In genomic region chr5:27242258-27242626, GRCh38 we compare ENCODE assay signal across 18 cellular contexts.
DNase-seq lines count a peak whose midpoint lies in the region; ATAC-seq lines count a peak whose summit lies in the region.
"Had no signal": no experiment of that assay in that cellular context is flagged by ENCODE, and none has a peak within 500 bp of the region (broad histone marks: within the 10 kb centered on the region; RNA-seq: fewer than 3 reads in every experiment).

No MANE protein-coding gene starts in this region.

- H3K27ac Mint-ChIP-seq in stimulated activated memory B cell treated with anti-CD40 and anti-IgM and Interleukin-4, amounts not matched to agents 10 μg/mL and 1 μg/mL and 100 μg/mL, for 72 hours, result no peak overlapping the region
- no peak overlapping the region for H3K27ac Mint-ChIP-seq in stimulated activated naive CD8-positive, alpha-beta T cell treated with anti-CD3 and anti-CD28 coated beads, Interleukin-15, amount 100 ng/mL, for 72 hours
- H3K27ac Mint-ChIP-seq: activated CD4-positive, alpha-beta T cell treated with anti-CD3 and anti-CD28 coated beads for 36 hours had no signal

- H3K36me3 ChIP-seq in SK-N-MC (ENCODE audit: insufficient read depth, low read length), result no peaks in the 10 kb centered on the region
- H3K36me3 ChIP-seq in mesodermal cell (ENCODE audit: control insufficient read depth, insufficient read depth, low read length), result no peaks in the 10 kb centered on the region
- H3K36me3 ChIP-seq: heart left ventricle, spleen had no signal

- H3K9ac ChIP-seq in SK-N-MC (ENCODE audit: insufficient read length), result no peak overlapping the region

- ATAC-seq in stimulated activated memory B cell treated with anti-CD40 and anti-IgM and Interleukin-4, amounts not matched to agents 10 μg/mL and 1 μg/mL and 100 μg/mL, for 72 hours, result no peak
- no peak for ATAC-seq in stimulated activated naive CD8-positive, alpha-beta T cell treated with anti-CD3 and anti-CD28 coated beads, Interleukin-15, amount 100 ng/mL, for 72 hours
- ATAC-seq: activated CD4-positive, alpha-beta T cell treated with anti-CD3 and anti-CD28 coated beads for 36 hours; stimulated activated naive CD8-positive, alpha-beta T cell treated with anti-CD3 and anti-CD28 coated beads, Interleukin-15, Interleukin-2, amounts not matched to agents 100 U/mL and 50 U/mL, for 24 hours had no signal

- H3K4me3 Mint-ChIP-seq in stimulated activated memory B cell treated with anti-CD40 and anti-IgM and Interleukin-4, amounts not matched to agents 10 μg/mL and 1 μg/mL and 100 μg/mL, for 72 hours, result no peak overlapping the region
- no peak overlapping the region for H3K4me3 Mint-ChIP-seq in stimulated activated naive CD8-positive, alpha-beta T cell treated with anti-CD3 and anti-CD28 coated beads, Interleukin-15, amount 100 ng/mL, for 72 hours
- H3K4me3 Mint-ChIP-seq: activated CD4-positive, alpha-beta T cell treated with anti-CD3 and anti-CD28 coated beads for 36 hours had no signal

- peak; percentile 18 for DNase-seq in DMS53 treated with DMSO at 0.1 percent for 48 hours (lab: John Stamatoyannopoulos, UW; ENCODE audit: unreplicated experiment)
- DNase-seq in NCI-H510A (lab: John Stamatoyannopoulos, UW), result peak; percentile 12
- DNase-seq in SK-N-MC (ENCODE audit: low read depth, low spot score), result peak; percentile 30
- DNase-seq in stimulated activated naive CD8-positive, alpha-beta T cell treated with anti-CD3 and anti-CD28 coated beads, Interleukin-15, amount 100 ng/mL, for 72 hours, result no peak
- no peak for DNase-seq in NCI-H2196 treated with DMSO at 0.1 percent for 48 hours (lab: John Stamatoyannopoulos, UW; ENCODE audit: unreplicated experiment)
- no peak for DNase-seq in GF-D8 (lab: John Stamatoyannopoulos, UW)
- DNase-seq: activated CD4-positive, alpha-beta T cell treated with anti-CD3 and anti-CD28 coated beads for 36 hours; activated naive CD4-positive, alpha-beta T cell treated with Interleukin-2 at 50 U/mL for 16 hours; cortex of kidney; heart left ventricle; NCI-H1436; posterior cingulate gyrus; Right ventricle myocardium superior; spleen; stimulated activated naive CD8-positive, alpha-beta T cell treated with anti-CD3 and anti-CD28 coated beads, Interleukin-15, Interleukin-2, amounts not matched to agents 100 U/mL and 50 U/mL, for 24 hours; T-helper 9 cell had no signal

- peaks cover 16% of the 10 kb centered on the region for H3K4me1 ChIP-seq in mesodermal cell (ENCODE audit: control insufficient read depth, insufficient read depth, low read length, poor library complexity, severe bottlenecking)
- H3K4me1 ChIP-seq: heart left ventricle, spleen had no signal

- H3K4me3 ChIP-seq in SK-N-MC (peak overlapping the region; percentile 59), mesodermal cell (ENCODE audit: extremely low read depth, insufficient read depth, low read length, poor library complexity, severe bottlenecking) (no peak overlapping the region)
- H3K4me3 ChIP-seq: heart left ventricle, spleen had no signal

- H3K9me3 ChIP-seq in SK-N-MC (ENCODE audit: low read depth, low read length), result no peaks in the 10 kb centered on the region
- H3K9me3 ChIP-seq in mesodermal cell (ENCODE audit: control insufficient read depth, low read length), result no peaks in the 10 kb centered on the region
- H3K9me3 ChIP-seq: heart left ventricle had no signal

- no peaks in the 10 kb centered on the region for H3K4me1 Mint-ChIP-seq in stimulated activated memory B cell treated with anti-CD40 and anti-IgM and Interleukin-4, amounts not matched to agents 10 μg/mL and 1 μg/mL and 100 μg/mL, for 72 hours
- no peaks in the 10 kb centered on the region for H3K4me1 Mint-ChIP-seq in stimulated activated naive CD8-positive, alpha-beta T cell treated with anti-CD3 and anti-CD28 coated beads, Interleukin-15, amount 100 ng/mL, for 72 hours
- H3K4me1 Mint-ChIP-seq: activated CD4-positive, alpha-beta T cell treated with anti-CD3 and anti-CD28 coated beads for 36 hours had no signal

- H3K27me3 Mint-ChIP-seq in stimulated activated memory B cell treated with anti-CD40 and anti-IgM and Interleukin-4, amounts not matched to agents 10 μg/mL and 1 μg/mL and 100 μg/mL, for 72 hours, result no peaks in the 10 kb centered on the region
- no peaks in the 10 kb centered on the region for H3K27me3 Mint-ChIP-seq in stimulated activated naive CD8-positive, alpha-beta T cell treated with anti-CD3 and anti-CD28 coated beads, Interleukin-15, amount 100 ng/mL, for 72 hours
- H3K27me3 Mint-ChIP-seq: activated CD4-positive, alpha-beta T cell treated with anti-CD3 and anti-CD28 coated beads for 36 hours had no signal

- no peaks in the 10 kb centered on the region for H3K36me3 Mint-ChIP-seq in stimulated activated memory B cell treated with anti-CD40 and anti-IgM and Interleukin-4, amounts not matched to agents 10 μg/mL and 1 μg/mL and 100 μg/mL, for 72 hours

- no CpG with 5 or more reads among the region's 2 CpGs for WGBS in mesodermal cell (ENCODE audit: insufficient coverage in 2 of 2), 2 experiments

- peaks cover 3% of the 10 kb centered on the region for H3K9me3 Mint-ChIP-seq in stimulated activated memory B cell treated with anti-CD40 and anti-IgM and Interleukin-4, amounts not matched to agents 10 μg/mL and 1 μg/mL and 100 μg/mL, for 72 hours
- peaks cover 4 to 14% of the 10 kb centered on the region in 2 donors for H3K9me3 Mint-ChIP-seq in stimulated activated naive CD8-positive, alpha-beta T cell treated with anti-CD3 and anti-CD28 coated beads, Interleukin-15, amount 100 ng/mL, for 72 hours

- H3K27ac ChIP-seq in SK-N-MC (peak overlapping the region; percentile 91), mesodermal cell (ENCODE audit: low read depth, low read length, severe bottlenecking) (peak overlapping the region; percentile 82)
- H3K27ac ChIP-seq: heart left ventricle, spleen had no signal

Comparison
In these comparisons a context has a peak if more than half of its experiments do, and no peak if none do; other contexts are left out.
1. DNase-seq: peak in DMS53 treated with DMSO at 0.1 percent for 48 hours (single experiment), NCI-H510A (single experiment) and SK-N-MC (single experiment); none in stimulated activated naive CD8-positive, alpha-beta T cell treated with anti-CD3 and anti-CD28 coated beads, Interleukin-15, amount 100 ng/mL, for 72 hours (0 of 2), NCI-H2196 treated with DMSO at 0.1 percent for 48 hours (single experiment) and GF-D8 (single experiment).